1 cellular context compared by ENCODE assay signal in the genomic region with DNA sequence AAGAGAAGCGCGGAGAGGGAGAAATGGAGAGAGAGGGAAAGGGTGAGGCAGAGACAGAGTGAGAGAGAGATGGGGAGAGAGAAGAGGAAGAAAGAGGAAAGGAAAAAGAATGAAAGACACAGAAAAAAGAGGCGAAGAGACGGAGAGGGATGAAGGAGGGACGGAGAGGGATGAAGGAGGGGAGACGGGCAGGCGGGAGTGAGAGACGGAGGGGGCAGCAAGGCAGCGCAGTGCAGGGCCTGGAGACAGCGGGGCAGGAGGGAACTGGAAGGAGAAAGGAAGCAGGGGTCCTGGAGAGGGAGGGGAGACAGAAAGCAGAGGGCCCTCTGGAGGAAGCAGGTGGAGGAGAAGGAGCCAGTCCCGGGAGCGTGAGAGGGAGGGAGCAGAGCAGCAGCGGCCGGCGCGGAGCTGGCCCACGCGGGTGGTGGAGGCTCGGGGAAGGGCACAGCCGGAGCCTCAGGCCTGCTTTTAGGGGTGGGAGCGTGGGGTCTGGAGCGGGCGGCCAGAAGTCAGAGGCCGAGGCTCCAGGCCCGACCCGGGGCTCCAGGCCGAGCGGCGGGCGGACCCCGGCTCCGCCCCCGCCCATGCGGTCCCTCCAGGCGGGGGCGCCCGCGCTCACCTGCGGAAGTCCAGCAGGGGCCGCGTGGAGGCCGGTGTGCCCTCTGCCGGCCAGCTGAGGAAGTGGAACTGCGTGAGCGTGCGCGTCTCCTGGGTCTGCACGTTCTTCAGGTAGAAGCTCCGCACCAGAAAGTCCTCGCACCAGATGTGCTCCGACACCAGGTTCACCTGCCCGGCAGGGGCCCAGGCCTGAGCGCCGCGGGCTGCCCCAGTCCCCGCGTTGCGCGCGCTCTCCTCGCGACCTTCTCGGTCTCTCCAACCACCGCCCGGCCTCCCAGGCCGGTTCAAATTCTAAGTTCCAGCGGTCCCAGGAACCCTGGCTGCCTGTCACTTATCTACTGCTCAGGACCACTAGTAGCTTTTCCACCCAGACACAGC.
TF ChIP-seq lines count a peak whose summit lies in the region.

No MANE protein-coding gene starts in this region.

TF ChIP-seq in neural cell, 6 proteins besides CTCF, POLR2A, EP300 and RAD21:
- TF ChIP-seq, protein P1, sequence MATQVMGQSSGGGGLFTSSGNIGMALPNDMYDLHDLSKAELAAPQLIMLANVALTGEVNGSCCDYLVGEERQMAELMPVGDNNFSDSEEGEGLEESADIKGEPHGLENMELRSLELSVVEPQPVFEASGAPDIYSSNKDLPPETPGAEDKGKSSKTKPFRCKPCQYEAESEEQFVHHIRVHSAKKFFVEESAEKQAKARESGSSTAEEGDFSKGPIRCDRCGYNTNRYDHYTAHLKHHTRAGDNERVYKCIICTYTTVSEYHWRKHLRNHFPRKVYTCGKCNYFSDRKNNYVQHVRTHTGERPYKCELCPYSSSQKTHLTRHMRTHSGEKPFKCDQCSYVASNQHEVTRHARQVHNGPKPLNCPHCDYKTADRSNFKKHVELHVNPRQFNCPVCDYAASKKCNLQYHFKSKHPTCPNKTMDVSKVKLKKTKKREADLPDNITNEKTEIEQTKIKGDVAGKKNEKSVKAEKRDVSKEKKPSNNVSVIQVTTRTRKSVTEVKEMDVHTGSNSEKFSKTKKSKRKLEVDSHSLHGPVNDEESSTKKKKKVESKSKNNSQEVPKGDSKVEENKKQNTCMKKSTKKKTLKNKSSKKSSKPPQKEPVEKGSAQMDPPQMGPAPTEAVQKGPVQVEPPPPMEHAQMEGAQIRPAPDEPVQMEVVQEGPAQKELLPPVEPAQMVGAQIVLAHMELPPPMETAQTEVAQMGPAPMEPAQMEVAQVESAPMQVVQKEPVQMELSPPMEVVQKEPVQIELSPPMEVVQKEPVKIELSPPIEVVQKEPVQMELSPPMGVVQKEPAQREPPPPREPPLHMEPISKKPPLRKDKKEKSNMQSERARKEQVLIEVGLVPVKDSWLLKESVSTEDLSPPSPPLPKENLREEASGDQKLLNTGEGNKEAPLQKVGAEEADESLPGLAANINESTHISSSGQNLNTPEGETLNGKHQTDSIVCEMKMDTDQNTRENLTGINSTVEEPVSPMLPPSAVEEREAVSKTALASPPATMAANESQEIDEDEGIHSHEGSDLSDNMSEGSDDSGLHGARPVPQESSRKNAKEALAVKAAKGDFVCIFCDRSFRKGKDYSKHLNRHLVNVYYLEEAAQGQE (IDR thresholded peaks at IDR 0.05; ENCODE audit: borderline replicate concordance): no peak
- peak; percentile 90 for TF ChIP-seq SMC3 (conservative IDR thresholded peaks at IDR 0.05; ENCODE audit: poor library complexity)
- no peak for TF ChIP-seq EZH2 (IDR thresholded peaks at IDR 0.05; ENCODE audit: borderline replicate concordance, insufficient read depth, low read length, poor library complexity, severe bottlenecking)
- peak; percentile 52 for TF ChIP-seq MXI1 (conservative IDR thresholded peaks at IDR 0.05; ENCODE audit: poor library complexity, severe bottlenecking)
- TF ChIP-seq TAF1 (IDR thresholded peaks at IDR 0.05; ENCODE audit: low read depth): no peak
